21 cellular contexts compared by ENCODE assay signal in the genomic region with DNA sequence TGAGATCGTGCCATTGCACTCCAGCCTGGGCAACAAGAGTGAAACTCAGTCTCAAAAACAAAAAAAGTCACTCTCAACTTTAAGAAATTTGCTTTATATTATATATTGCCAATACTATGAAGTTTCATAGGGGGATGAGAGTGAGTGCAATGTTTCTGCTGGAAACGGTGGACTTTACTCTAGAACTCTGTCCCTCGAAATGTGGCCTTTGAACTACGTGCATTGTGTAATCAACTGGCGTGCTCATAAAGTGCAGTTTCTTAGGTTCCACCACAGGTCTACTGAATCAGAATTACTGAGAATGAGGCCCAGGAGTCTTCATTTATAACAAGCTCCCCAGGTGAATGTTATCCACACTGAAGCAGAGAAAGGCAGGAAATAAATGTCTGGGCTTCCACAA. TPM values are rescaled to one million over a fixed set of nuclear protein-coding genes. Genes with fewer than 3 reads are reported as not detected.
DNase-seq lines count a peak whose midpoint lies in the region; ATAC-seq and TF ChIP-seq lines count a peak whose summit lies in the region.
"Had no signal": no experiment of that assay in that cellular context is flagged by ENCODE, and none has a peak within 500 bp of the region (broad histone marks: within the 10 kb centered on the region; RNA-seq: fewer than 3 reads in every experiment).

No MANE protein-coding gene starts in this region.

- in situ Hi-C loops in IMR-90 (cut with MboI; ENCODE audit: low sequenced_read_pairs): no loop called here

- ATAC-seq in IMR-90 (ENCODE audit: low read depth): no peak
- ATAC-seq in left lobe of liver: peak; percentile 51
- peak; percentile 57 to 87 (median 80) for ATAC-seq in right lobe of liver
- ATAC-seq in HG02588 (IDR thresholded peaks at IDR 0.05; ENCODE audit: unreplicated experiment): no peak

- POLR2A ChIA-PET in IMR-90 (lab: Charles Lee; ENCODE audit: unreplicated experiment): no interaction called here

- no peak overlapping the region for H4K5ac ChIP-seq in IMR-90 (ENCODE audit: low read depth, low read length)

- no peaks in the 10 kb centered on the region for H3K4me1 ChIP-seq in IMR-90 (ENCODE audit: control insufficient read depth, insufficient read depth, low read length)
- H3K4me1 ChIP-seq in right lobe of liver: no peaks in the 10 kb centered on the region

- no peak overlapping the region for H3K4me3 ChIP-seq in IMR-90 (ENCODE audit: insufficient read depth, low read depth, low read length)
- H3K4me3 ChIP-seq in right lobe of liver: no peak overlapping the region

- DNase-seq in IMR-90 (no peak), left lobe of liver (ENCODE audit: low spot score) (no peak), right lobe of liver (no peak), mucosa of gallbladder (ENCODE audit: low spot score) (no peak), NOMO-1 treated with dmso at 0.1 percent for 144 hours (lab: John Stamatoyannopoulos, UW; ENCODE audit: unreplicated experiment) (no peak)
- DNase-seq: C1 segment of cervical spinal cord; Calu3; CD4-positive, alpha-beta memory T cell; COR-L47; DMS53; DMS79 treated with DMSO at 0.1 percent for 48 hours; GF-D8; GOT3; H7; HCEC 1CT had no signal

- no peaks in the 10 kb centered on the region for H3K9me3 ChIP-seq in IMR-90 (ENCODE audit: control insufficient read depth, insufficient read depth, low read length)
- H3K9me3 ChIP-seq in right lobe of liver: no peaks in the 10 kb centered on the region

- TF ChIP-seq POLR2A in IMR-90 (IDR thresholded peaks at IDR 0.05; ENCODE audit: low read depth, low read length) (no peak), right lobe of liver (IDR thresholded peaks at IDR 0.05) (no peak)

- no peak overlapping the region for H4K91ac ChIP-seq in IMR-90 (ENCODE audit: insufficient read depth, low read depth, low read length)

- H3K56ac ChIP-seq in IMR-90 (ENCODE audit: extremely low read depth, insufficient read depth, low read length): no peak overlapping the region

- H2BK20ac ChIP-seq in IMR-90 (ENCODE audit: low read depth, low read length): no peak overlapping the region

- no peaks in the 10 kb centered on the region for H3K79me1 ChIP-seq in IMR-90 (ENCODE audit: low read depth in 1 of 2, low read length in 2 of 2)

- no peak overlapping the region for H3K18ac ChIP-seq in IMR-90 (ENCODE audit: low read depth, low read length)

- no peak overlapping the region for H3K23ac ChIP-seq in IMR-90 (ENCODE audit: low read depth, low read length)

- H4K8ac ChIP-seq in IMR-90 (ENCODE audit: low read depth in 2 of 2, low read length in 2 of 2): no peak overlapping the region

- H2AK9ac ChIP-seq in IMR-90 (replicated peaks; ENCODE audit: low read depth, low read length, poor library complexity): no peak overlapping the region

- CTCF ChIA-PET in IMR-90 (lab: Yijun Ruan, JAX): no interaction called here

- H2BK15ac ChIP-seq in IMR-90 (ENCODE audit: low read depth, low read length): no peak overlapping the region

- H2AFZ ChIP-seq in IMR-90 (replicated peaks; ENCODE audit: low read length, poor library complexity): no peak overlapping the region

- H2AK5ac ChIP-seq in IMR-90 (ENCODE audit: low read depth, low read length): no peak overlapping the region

- no peak overlapping the region for H2BK120ac ChIP-seq in IMR-90 (ENCODE audit: low read depth, low read length)

- TF ChIP-seq CTCF in IMR-90 (conservative IDR thresholded peaks at IDR 0.05; ENCODE audit: low read depth, low read length): no peak
- TF ChIP-seq CTCF in right lobe of liver (IDR thresholded peaks at IDR 0.05): no peak

- no peaks in the 10 kb centered on the region for H4K20me1 ChIP-seq in IMR-90 (ENCODE audit: insufficient read depth, low read length)

- intact Hi-C loops in IMR-90 (cut with micrococcal nuclease): no loop called here
- intact Hi-C loops in right lobe of liver (cut with DNase I): no loop called here

- no peak for TF ChIP-seq RAD21 in IMR-90 (IDR thresholded peaks at IDR 0.05; ENCODE audit: low read length)

- H2BK5ac ChIP-seq in IMR-90 (ENCODE audit: low read depth, low read length, poor library complexity, severe bottlenecking): no peak overlapping the region

- dilution Hi-C loops in IMR-90 (cut with HindIII; ENCODE audit: low sequenced_read_pairs, unreplicated experiment): no loop called here

- no peak overlapping the region for H3K27ac ChIP-seq in IMR-90 (ENCODE audit: insufficient read depth, low read length)
- no peak overlapping the region for H3K27ac ChIP-seq in right lobe of liver

- no peak overlapping the region for H3K4ac ChIP-seq in IMR-90 (ENCODE audit: low read depth, low read length)

- H3K27me3 ChIP-seq in IMR-90 (ENCODE audit: control insufficient read depth, insufficient read depth, low read length): no peaks in the 10 kb centered on the region; the same call in 1 of the 2 replicates
- no peaks in the 10 kb centered on the region for H3K27me3 ChIP-seq in right lobe of liver

- no peak overlapping the region for H3K4me2 ChIP-seq in IMR-90 (ENCODE audit: low read depth, low read length)

- H3K14ac ChIP-seq in IMR-90 (replicated peaks; ENCODE audit: low read depth, low read length): no peak overlapping the region

- H3K9me1 ChIP-seq in IMR-90 (ENCODE audit: insufficient read depth, low read length): no peaks in the 10 kb centered on the region

- no peak overlapping the region for H3K9ac ChIP-seq in IMR-90 (ENCODE audit: low read depth, low read length)

- no TSS peak for BruUV-seq in IMR-90 (replicated peaks; lab: Mats Ljungman, UMichigan)

- WGBS in IMR-90 (ENCODE audit: extremely low coverage in 2 of 2, insufficient read length in 1 of 2), 2 experiments: no CpG with 5 or more reads among the region's 5 CpGs
- 59% methylated on average over 5 of the region's 5 CpGs for WGBS in right lobe of liver (ENCODE audit: insufficient coverage, low coverage, low lambda C conversion rate, missing lambda C conversion rate)

- H3K36me3 ChIP-seq in IMR-90 (ENCODE audit: control insufficient read depth, insufficient read depth, low read length) (no peaks in the 10 kb centered on the region), right lobe of liver (no peaks in the 10 kb centered on the region)

TF ChIP-seq in IMR-90, 13 proteins besides CTCF, POLR2A, EP300 and RAD21:
- TF ChIP-seq, protein P1, sequence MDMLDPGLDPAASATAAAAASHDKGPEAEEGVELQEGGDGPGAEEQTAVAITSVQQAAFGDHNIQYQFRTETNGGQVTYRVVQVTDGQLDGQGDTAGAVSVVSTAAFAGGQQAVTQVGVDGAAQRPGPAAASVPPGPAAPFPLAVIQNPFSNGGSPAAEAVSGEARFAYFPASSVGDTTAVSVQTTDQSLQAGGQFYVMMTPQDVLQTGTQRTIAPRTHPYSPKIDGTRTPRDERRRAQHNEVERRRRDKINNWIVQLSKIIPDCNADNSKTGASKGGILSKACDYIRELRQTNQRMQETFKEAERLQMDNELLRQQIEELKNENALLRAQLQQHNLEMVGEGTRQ (IDR thresholded peaks at IDR 0.05; ENCODE audit: low read depth, low read length): no peak
- peak; percentile 15; the same call in 1 of the 2 replicates for TF ChIP-seq CEBPB (IDR thresholded peaks at IDR 0.05; ENCODE audit: low read depth, low read length)

RNA-seq across cellular contexts. Expression of a gene that starts 24.1 kb away (rescaled TPM):
- total RNA-seq in IMR-90 (2012; rRNA removed): not detected in 2 replicates
- polyA plus RNA-seq in IMR-90 (2012; rRNA removed): not detected in 2 replicates
- not detected in 2 replicates for polyA plus RNA-seq in IMR-90 (2012; cell fraction: cytosol; rRNA removed)
- polyA plus RNA-seq in IMR-90 (2012; cell fraction: nucleus; rRNA removed; ENCODE audit: low replicate concordance): 0.15 TPM in 1 of 2 replicates, not detected in the other
- not detected for total RNA-seq in left lobe of liver
- not detected for total RNA-seq in right lobe of liver
- total RNA-seq in mucosa of gallbladder: not detected
- total RNA-seq: A172; A673; Calu3; CD4-positive, alpha-beta memory T cell; Daoy; G401; H7 had no signal
- polyA plus RNA-seq: BJ; CD4-positive, alpha-beta memory T cell had no signal

Comparison
In these comparisons a context has a peak if more than half of its experiments do, and no peak if none do; other contexts are left out.
1. ATAC-seq: peak in left lobe of liver (single experiment) and right lobe of liver (4 of 4); none in IMR-90 (single experiment) and HG02588 (single experiment).